ENCODE assay signal across 1 cellular context in genomic region chr12:11810160-11810559, GRCh38.
TF ChIP-seq lines count a peak whose summit lies in the region.

No MANE protein-coding gene starts in this region.

TF ChIP-seq in GM23338, 12 proteins besides CTCF, POLR2A, EP300 and RAD21 (continued from another document):
- TF ChIP-seq ZNF462 (CRISPR knock-in tag; IDR thresholded peaks at IDR 0.05) (no peak), POLR2AphosphoS5 (IDR thresholded peaks at IDR 0.05; ENCODE audit: low read depth) (no peak), JUNB (IDR thresholded peaks at IDR 0.05; ENCODE audit: unreplicated experiment) (no peak), NANOG (IDR thresholded peaks at IDR 0.05; ENCODE audit: borderline replicate concordance) (no peak), EZH2 (IDR thresholded peaks at IDR 0.05; ENCODE audit: low read depth, unreplicated experiment) (no peak), ZNF114 (CRISPR knock-in tag; IDR thresholded peaks at IDR 0.05) (no peak), STAT1 (IDR thresholded peaks at IDR 0.05; ENCODE audit: unreplicated experiment) (no peak)
